ENCODE assay signal across 8 cellular contexts in genomic region chrX:12973561-12974216, GRCh38. TPM values are rescaled to one million over a fixed set of nuclear protein-coding genes. Genes with fewer than 3 reads are reported as not detected.
DNase-seq lines count a peak whose midpoint lies in the region; ATAC-seq and TF ChIP-seq lines count a peak whose summit lies in the region.

No MANE protein-coding gene starts in this region.

- intact Hi-C loops in sciatic nerve (cut with DNase I), result loop anchor here (10.0 kb wide), 1 partner anchor 511 kb away; no protein-coding TSS in a partner anchor

- DNase-seq in SHP77 (lab: John Stamatoyannopoulos, UW) (peak; percentile 39 to 66), SHP77 treated with DMSO at 0.1 percent for 48 hours (lab: John Stamatoyannopoulos, UW) (no peak), erythroblast (lab: John Stamatoyannopoulos, UW) (peak; percentile 8 to 35), sciatic nerve (ENCODE audit: low spot score) (peak; percentile 65), NCI-H2196 (lab: John Stamatoyannopoulos, UW; ENCODE audit: unreplicated experiment) (no peak), hepatic stellate cell (ENCODE audit: low spot score) (no peak)
- DNase-seq in activated CD4-positive, alpha-beta T cell treated with anti-CD3 and anti-CD28 coated beads for 1 hour, result peak; percentile 30

- no peak for TF ChIP-seq POLR2A in erythroblast (IDR thresholded peaks at IDR 0.05; ENCODE audit: low read length)

- ATAC-seq in sciatic nerve (no peak), GM21786 (IDR thresholded peaks at IDR 0.05; ENCODE audit: unreplicated experiment) (no peak)

RNA-seq across cellular contexts. Expression of gene TMSB4X, which starts 1.2 kb away (rescaled TPM):
- total RNA-seq in sciatic nerve, result 3,078 TPM

Comparison
In these comparisons a context has a peak if more than half of its experiments do, and no peak if none do; other contexts are left out.
1. DNase-seq: peak in SHP77 (2 of 2), activated CD4-positive, alpha-beta T cell treated with anti-CD3 and anti-CD28 coated beads for 1 hour (single experiment), erythroblast (2 of 2) and sciatic nerve (single experiment); none in SHP77 treated with DMSO at 0.1 percent for 48 hours (single experiment), NCI-H2196 (single experiment) and hepatic stellate cell (single experiment).